8 cellular contexts compared by ENCODE assay signal in genomic region chr4:2963185-2964076, GRCh38. TPM values are rescaled to one million over a fixed set of nuclear protein-coding genes. Genes with fewer than 3 reads are reported as not detected.
DNase-seq lines count a peak whose midpoint lies in the region; ATAC-seq, FAIRE-seq and TF ChIP-seq lines count a peak whose summit lies in the region.

TSS of gene GRK4 (plus strand) at chr4:2963571. CDS start at chr4:2964071, 500 bp downstream.
TSS of gene NOP14 (minus strand) at chr4:2963406. CDS start at chr4:2963319, 87 bp downstream.

- FAIRE-seq in urothelium cell line (lab: Jason Lieb, UNC), result no peak

- peaks cover 9% of the 10 kb centered on the region for H3K36me3 Mint-ChIP-seq in T-helper 1 cell treated with Interleukin-12 subunit alpha and Interleukin-12 subunit beta and Interleukin-4 antibody, amounts not matched to agents 30 μg/mL and 1 μg/mL, for 36 hours (ENCODE audit: low read depth)

- peak within 1 kb of the TSS; percentile 87 for H3K27ac Mint-ChIP-seq in T-helper 1 cell treated with Interleukin-12 subunit alpha and Interleukin-12 subunit beta and Interleukin-4 antibody, amounts not matched to agents 30 μg/mL and 1 μg/mL, for 36 hours

- TF ChIP-seq CTCF in psoas muscle (IDR thresholded peaks at IDR 0.05), result peak; percentile 43

- H3K4me3 ChIP-seq in right cardiac atrium (ENCODE audit: low read length) (peak within 1 kb of the TSS; percentile 83), psoas muscle (peak within 1 kb of the TSS; percentile 96)

- under 1% methylated on average over 118 of the region's 118 CpGs for WGBS in right cardiac atrium
- WGBS in psoas muscle, 3 donors, result 0% methylated on average over 61 to 118 of the region's 118 CpGs

- peak within 1 kb of the TSS; percentile 94 for H3K4me3 Mint-ChIP-seq in T-helper 1 cell treated with Interleukin-12 subunit alpha and Interleukin-12 subunit beta and Interleukin-4 antibody, amounts not matched to agents 30 μg/mL and 1 μg/mL, for 36 hours

- no peaks in the 10 kb centered on the region for H3K9me3 Mint-ChIP-seq in T-helper 1 cell treated with Interleukin-12 subunit alpha and Interleukin-12 subunit beta and Interleukin-4 antibody, amounts not matched to agents 30 μg/mL and 1 μg/mL, for 36 hours

- H3K4me1 ChIP-seq in right cardiac atrium (ENCODE audit: control insufficient read depth, insufficient read depth, low read length), result peaks cover 2% of the 10 kb centered on the region
- peaks cover 24% of the 10 kb centered on the region for H3K4me1 ChIP-seq in psoas muscle

- intact Hi-C loops in right cardiac atrium (cut with DNase I) (no loop called here), psoas muscle (cut with DNase I) (loop anchor here in 1 of 2 donors (2.0 kb wide), 1 partner anchor 29 kb away; no protein-coding TSS in a partner anchor)

- H3K27me3 ChIP-seq in right cardiac atrium (ENCODE audit: control insufficient read depth, insufficient read depth), result no peaks in the 10 kb centered on the region
- peaks cover 0 to 1% (median 0%) of the 10 kb centered on the region in 3 donors for H3K27me3 ChIP-seq in psoas muscle (ENCODE audit: insufficient read depth in 3 of 3, low read length in 2 of 3)

- peaks cover 0 to 9% of the 10 kb centered on the region in 2 donors for H3K36me3 ChIP-seq in psoas muscle (ENCODE audit: insufficient read depth in 1 of 2, low read depth in 1 of 2)

- peak; percentile 73 for ATAC-seq in GM18499 (IDR thresholded peaks at IDR 0.05; ENCODE audit: insufficient read depth, unreplicated experiment)
- peak; percentile 86 for ATAC-seq in HG02938 (IDR thresholded peaks at IDR 0.05; ENCODE audit: unreplicated experiment)
- ATAC-seq in right cardiac atrium, result peak; percentile 98
- ATAC-seq in psoas muscle, result peak; percentile 93 to 95 (median 94)

- no peaks in the 10 kb centered on the region for H3K9me3 ChIP-seq in right cardiac atrium (ENCODE audit: control insufficient read depth, low read length)
- no peaks in the 10 kb centered on the region for H3K9me3 ChIP-seq in psoas muscle

- H3K4me1 Mint-ChIP-seq in T-helper 1 cell treated with Interleukin-12 subunit alpha and Interleukin-12 subunit beta and Interleukin-4 antibody, amounts not matched to agents 30 μg/mL and 1 μg/mL, for 36 hours (ENCODE audit: low read depth), result peaks cover 27% of the 10 kb centered on the region

- peaks cover 7% of the 10 kb centered on the region for H3K27me3 Mint-ChIP-seq in T-helper 1 cell treated with Interleukin-12 subunit alpha and Interleukin-12 subunit beta and Interleukin-4 antibody, amounts not matched to agents 30 μg/mL and 1 μg/mL, for 36 hours (ENCODE audit: low read depth)

- peak; percentile 88 for DNase-seq in NCI-H1694 (lab: John Stamatoyannopoulos, UW)
- peak; percentile 99 to 100 (median 99) for DNase-seq in right cardiac atrium
- peak; percentile 98 to 99 for DNase-seq in psoas muscle
- peak; percentile 95 for DNase-seq in urothelium cell line (ENCODE audit: low spot score)

- H3K27ac ChIP-seq in angular gyrus (ENCODE audit: low read depth, low read length) (peak within 1 kb of the TSS; percentile 13), right cardiac atrium (ENCODE audit: low read length) (peak within 1 kb of the TSS; percentile 61), psoas muscle (peak within 1 kb of the TSS; percentile 98)

RNA-seq across cellular contexts. Expression of gene GRK4, which starts in this region (rescaled TPM):
- total RNA-seq in right cardiac atrium (10 to 100 TPM; 11.6 to 13.1 (median 12.4) TPM), psoas muscle (1 to 10 TPM; 5.9 to 7.9 (median 6.9) TPM)
- polyA plus RNA-seq in right cardiac atrium (8.4 TPM), psoas muscle (1 to 10 TPM; 5.8 to 9.2 (median 6.6) TPM)

RNA-seq across cellular contexts. Expression of gene NOP14, which starts in this region (rescaled TPM):
- 10 to 100 TPM; 15.4 to 19.2 (median 18.4) TPM for total RNA-seq in right cardiac atrium
- polyA plus RNA-seq in right cardiac atrium, result 12.0 TPM
- total RNA-seq in psoas muscle, result 10 to 100 TPM; 28.0 to 45.1 (median 43.9) TPM
- polyA plus RNA-seq in psoas muscle, result 10 to 100 TPM; 24.7 to 48.1 (median 45.0) TPM

Comparison
In these comparisons a context has a peak if more than half of its experiments do, and no peak if none do; other contexts are left out.
1. Peak in every context shown above with its lines: DNase-seq, ATAC-seq, H3K4me3 ChIP-seq and H3K27ac ChIP-seq.
2. H3K27ac ChIP-seq: peak in every context shown above with its lines; median percentile 98 in psoas muscle; 61 in right cardiac atrium; 13 in angular gyrus.